22 cellular contexts compared by ENCODE assay signal in genomic region chr7:108165726-108166125, GRCh38. TPM values are rescaled to one million over a fixed set of nuclear protein-coding genes. Genes with fewer than 3 reads are reported as not detected.
DNase-seq lines count a peak whose midpoint lies in the region; ATAC-seq, FAIRE-seq and TF ChIP-seq lines count a peak whose summit lies in the region.
"Had no signal": no experiment of that assay in that cellular context is flagged by ENCODE, and none has a peak within 500 bp of the region (broad histone marks: within the 10 kb centered on the region; RNA-seq: fewer than 3 reads in every experiment).

No MANE protein-coding gene starts in this region.

- TF ChIP-seq POLR2A in gastroesophageal sphincter (IDR thresholded peaks at IDR 0.05): no peak

- H3K36me3 ChIP-seq in CD8-positive, alpha-beta T cell (ENCODE audit: insufficient read depth, low read length): no peaks in the 10 kb centered on the region
- H3K36me3 ChIP-seq in gastroesophageal sphincter: no peaks in the 10 kb centered on the region
- H3K36me3 ChIP-seq: BLaER1 treated with 17β-estradiol and CSF1 and Interleukin-3, amounts not matched to agents 10 nM and 100 nM; HAP-1 had no signal

- WGBS in gastroesophageal sphincter (ENCODE audit: low coverage in 1 of 2), 2 donors: 87 to 90% methylated on average over 2 of the region's 2 CpGs

- H3K4me3 ChIP-seq in CD8-positive, alpha-beta T cell (ENCODE audit: low read depth, low read length): no peak overlapping the region
- H3K4me3 ChIP-seq in gastroesophageal sphincter: no peak overlapping the region
- H3K4me3 ChIP-seq: BLaER1 treated with 17β-estradiol and CSF1 and Interleukin-3, amounts not matched to agents 10 nM and 100 nM; GM12878; GM23248; HAP-1 had no signal

- intact Hi-C loops in CD8-positive, alpha-beta T cell (cut with DNase I, micrococcal nuclease): no loop called here

- TF ChIP-seq CTCF in CD8-positive, alpha-beta T cell (IDR thresholded peaks at IDR 0.05): no peak
- no peak for TF ChIP-seq CTCF in gastroesophageal sphincter (IDR thresholded peaks at IDR 0.05)

- H3K27me3 ChIP-seq in CD8-positive, alpha-beta T cell (ENCODE audit: insufficient read depth, low read length): no peaks in the 10 kb centered on the region
- H3K27me3 ChIP-seq in gastroesophageal sphincter: no peaks in the 10 kb centered on the region
- H3K27me3 ChIP-seq: BLaER1 treated with 17β-estradiol and CSF1 and Interleukin-3, amounts not matched to agents 10 nM and 100 nM had no signal

- no peaks in the 10 kb centered on the region for H3K9me3 ChIP-seq in CD8-positive, alpha-beta T cell (ENCODE audit: low read length)
- H3K9me3 ChIP-seq in gastroesophageal sphincter: no peaks in the 10 kb centered on the region
- H3K9me3 ChIP-seq: BLaER1 treated with 17β-estradiol and CSF1 and Interleukin-3, amounts not matched to agents 10 nM and 100 nM; HAP-1 had no signal

- no peaks in the 10 kb centered on the region for H3K9me3 Mint-ChIP-seq in CD8-positive, alpha-beta T cell

- FAIRE-seq in endometrium (lab: Jason Lieb, UNC) (peak; percentile 45), urothelium cell line (lab: Jason Lieb, UNC) (peak; percentile 20)
- FAIRE-seq: GM12878, GM18507 had no signal

- no peak overlapping the region for H3K4me3 Mint-ChIP-seq in CD8-positive, alpha-beta T cell
- H3K4me3 Mint-ChIP-seq: B cell; CD8-positive, alpha-beta memory T cell had no signal

- H3K36me3 Mint-ChIP-seq in CD8-positive, alpha-beta T cell: no peaks in the 10 kb centered on the region
- H3K36me3 Mint-ChIP-seq: CD8-positive, alpha-beta memory T cell had no signal

- TF ChIP-seq EP300 in gastroesophageal sphincter (IDR thresholded peaks at IDR 0.05): no peak

- ATAC-seq in CD8-positive, alpha-beta T cell: no peak
- ATAC-seq in gastroesophageal sphincter: no peak

- no peak overlapping the region for H3K27ac ChIP-seq in CD8-positive, alpha-beta T cell (ENCODE audit: low read depth, low read length)
- H3K27ac ChIP-seq in gastroesophageal sphincter: no peak overlapping the region
- H3K27ac ChIP-seq: 22Rv1; BLaER1 treated with 17β-estradiol and CSF1 and Interleukin-3, amounts not matched to agents 10 nM and 100 nM; GM23248 had no signal

- CTCF ChIA-PET in CD8-positive, alpha-beta T cell (lab: Charles Lee): no interaction called here

- H3K4me1 Mint-ChIP-seq in CD8-positive, alpha-beta T cell (ENCODE audit: low read depth): no peaks in the 10 kb centered on the region
- H3K4me1 Mint-ChIP-seq: B cell; CD8-positive, alpha-beta memory T cell had no signal

- no peaks in the 10 kb centered on the region for H3K4me1 ChIP-seq in CD8-positive, alpha-beta T cell (ENCODE audit: insufficient read depth, low read length)
- H3K4me1 ChIP-seq in gastroesophageal sphincter: peaks cover 0 to 7% (median 0%) of the 10 kb centered on the region in 3 donors

- POLR2A ChIA-PET in CD8-positive, alpha-beta T cell (lab: Charles Lee): no interaction called here

- DNase-seq in NCI-H2107 treated with DMSO at 0.1 percent for 48 hours (lab: John Stamatoyannopoulos, UW; ENCODE audit: unreplicated experiment) (peak; percentile 8), NCI-H2107 (lab: John Stamatoyannopoulos, UW) (no peak), foreskin melanocyte (peak; percentile 32), urothelium cell line (ENCODE audit: low spot score) (no peak)
- no peak for DNase-seq in activated CD4-positive, alpha-beta T cell treated with anti-CD3 and anti-CD28 coated beads, Interleukin-2, amount 50 U/mL, for 4 hours
- no peak for DNase-seq in CD8-positive, alpha-beta T cell
- DNase-seq: CD8-positive, alpha-beta memory T cell; COR-L47; DMS 273 treated with DMSO at 0.1 percent for 48 hours; DMS53; DND-41; EL; GM23248 had no signal

- no peaks in the 10 kb centered on the region for H3K27me3 Mint-ChIP-seq in CD8-positive, alpha-beta T cell (ENCODE audit: low read depth)

- H3K27ac Mint-ChIP-seq in CD8-positive, alpha-beta T cell: no peak overlapping the region
- H3K27ac Mint-ChIP-seq: B cell; CD8-positive, alpha-beta memory T cell had no signal

RNA-seq across cellular contexts. Expression of gene LAMB4, which starts 35.6 kb away (rescaled TPM):
- under 1 TPM; 0.11 to 0.46 TPM for total RNA-seq in CD8-positive, alpha-beta T cell
- total RNA-seq in gastroesophageal sphincter: under 1 TPM in 2 of 4 donors, not detected in 2; 0.23 to 0.82 TPM
- total RNA-seq: B cell; CD8-positive, alpha-beta memory T cell; G401; GM23248 had no signal

Comparison
In these comparisons a context has a peak if more than half of its experiments do, and no peak if none do; other contexts are left out.
1. DNase-seq: peak in NCI-H2107 treated with DMSO at 0.1 percent for 48 hours (single experiment) and foreskin melanocyte (single experiment); none in NCI-H2107 (single experiment), urothelium cell line (single experiment), activated CD4-positive, alpha-beta T cell treated with anti-CD3 and anti-CD28 coated beads, Interleukin-2, amount 50 U/mL, for 4 hours (0 of 2) and CD8-positive, alpha-beta T cell (0 of 7).